Comparison of ENCODE assay signal across 14 cellular contexts in the genomic region with DNA sequence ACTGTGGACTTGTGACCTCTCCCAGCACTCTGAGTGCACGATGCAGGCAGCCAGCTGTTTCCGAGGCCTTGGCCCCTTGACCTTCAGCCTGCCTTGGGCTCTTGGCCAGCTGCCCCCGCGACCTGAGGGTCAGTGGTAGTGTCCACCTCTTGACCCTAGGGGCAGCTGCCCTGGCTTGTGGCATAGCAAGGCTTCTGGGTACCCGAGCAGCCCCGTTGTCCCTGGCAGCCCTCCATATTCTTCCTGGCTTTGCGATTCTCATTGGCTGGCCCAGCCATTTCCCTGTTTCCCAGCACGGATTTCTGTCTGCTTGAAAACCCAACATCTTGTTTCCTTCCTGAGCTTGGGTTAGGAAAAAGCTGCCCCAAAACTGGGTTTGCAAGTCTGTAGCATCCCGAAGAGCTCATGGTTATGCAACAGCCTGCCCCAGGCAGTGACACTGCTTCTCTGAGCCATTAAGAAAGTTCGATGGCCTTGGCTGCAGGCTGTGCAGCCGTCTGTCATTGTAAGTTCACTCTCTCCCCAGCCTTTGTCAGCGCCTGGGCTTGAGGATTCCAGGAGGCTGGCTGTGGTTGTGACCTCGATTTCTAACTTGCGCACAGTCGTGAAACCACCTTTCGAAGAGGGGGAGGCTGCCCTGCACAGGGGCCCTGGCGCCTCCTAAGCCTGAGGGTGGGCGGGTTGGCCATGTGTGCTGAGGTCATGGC. TPM values are rescaled to one million over a fixed set of nuclear protein-coding genes. Genes with fewer than 3 reads are reported as not detected.
DNase-seq lines count a peak whose midpoint lies in the region; ATAC-seq, FAIRE-seq and TF ChIP-seq lines count a peak whose summit lies in the region.
"Had no signal": no experiment of that assay in that cellular context is flagged by ENCODE, and none has a peak within 500 bp of the region (broad histone marks: within the 10 kb centered on the region; RNA-seq: fewer than 3 reads in every experiment).

No MANE protein-coding gene starts in this region.

- H3K4me3 ChIP-seq in NB4 (ENCODE audit: low read depth, low read length), result peak overlapping the region; percentile 39
- H3K4me3 ChIP-seq in epithelial cell of esophagus (ENCODE audit: low read length), result no peak overlapping the region
- H3K4me3 ChIP-seq in mesodermal cell (ENCODE audit: extremely low read depth, insufficient read depth, low read length, poor library complexity, severe bottlenecking), result no peak overlapping the region
- H3K4me3 ChIP-seq in small intestine (ENCODE audit: low read depth in 1 of 2, low read length in 2 of 2), result no peak overlapping the region

- no peak for TF ChIP-seq POLR2A in NB4 (IDR thresholded peaks at IDR 0.05; ENCODE audit: extremely low read depth, insufficient read length)

- DNase-seq in NB4 (ENCODE audit: low read depth) (peak; percentile 62), epithelial cell of esophagus (ENCODE audit: low read depth) (peak; percentile 86), small intestine (no peak)
- no peak for DNase-seq in stimulated activated CD4-positive, alpha-beta T cell treated with anti-CD3 and anti-CD28 coated beads, Interleukin-15, amount 100 ng/mL, for 24 hours
- DNase-seq: DMS 273 treated with DMSO at 0.1 percent for 48 hours; NCI-H510A; stimulated activated CD4-positive, alpha-beta T cell treated with anti-CD3 and anti-CD28 coated beads, Interleukin-4, amount 100 ng/mL, for 1 hour had no signal

- H3K27ac ChIP-seq in mesodermal cell (ENCODE audit: low read depth, low read length, severe bottlenecking), result peak overlapping the region; percentile 23
- H3K27ac ChIP-seq in temporal lobe (ENCODE audit: low read depth, low read length), result peak overlapping the region; percentile 45
- peak overlapping the region in 1 of 2 donors; percentile 87 for H3K27ac ChIP-seq in small intestine (ENCODE audit: low read depth in 1 of 2, low read length in 1 of 2)
- H3K27ac ChIP-seq: KMS-11 had no signal

- FAIRE-seq in small intestine (lab: Jason Lieb, UNC), result no peak
- FAIRE-seq: GM18507 had no signal

- no peak for TF ChIP-seq CTCF in NB4 (IDR thresholded peaks at IDR 0.05; ENCODE audit: low read depth, low read length)
- TF ChIP-seq CTCF in epithelial cell of esophagus (IDR thresholded peaks at IDR 0.05; ENCODE audit: insufficient read depth, low read depth, low read length, missing control alignments), result no peak

- H3K36me3 ChIP-seq in mesodermal cell (ENCODE audit: control insufficient read depth, insufficient read depth, low read length) (peaks cover 86% of the 10 kb centered on the region), small intestine (ENCODE audit: control insufficient read depth in 2 of 2, insufficient read depth in 2 of 2, low read length in 2 of 2) (no peaks in the 10 kb centered on the region)

- H3K4me1 ChIP-seq in mesodermal cell (ENCODE audit: control insufficient read depth, insufficient read depth, low read length, poor library complexity, severe bottlenecking), result peaks cover 25% of the 10 kb centered on the region
- no peaks in the 10 kb centered on the region for H3K4me1 ChIP-seq in small intestine (ENCODE audit: control insufficient read depth in 2 of 2, insufficient read depth in 1 of 2, low read depth in 1 of 2, low read length in 1 of 2)

- H3K9me3 ChIP-seq in mesodermal cell (ENCODE audit: control insufficient read depth, low read length), result no peaks in the 10 kb centered on the region
- no peaks in the 10 kb centered on the region for H3K9me3 ChIP-seq in small intestine (ENCODE audit: control insufficient read depth, low read depth)

- no peak for ATAC-seq in HG02981 (IDR thresholded peaks at IDR 0.05; ENCODE audit: unreplicated experiment)
- no peak for ATAC-seq in GM18520 (IDR thresholded peaks at IDR 0.05; ENCODE audit: unreplicated experiment)

- 96 to 97% methylated on average over 14 to 18 of the region's 18 CpGs for WGBS in mesodermal cell (ENCODE audit: insufficient coverage in 2 of 2), 2 experiments
- WGBS in small intestine, 3 donors, result 60 to 63% (median 61%) methylated on average over 17 to 18 of the region's 18 CpGs

- H3K27me3 ChIP-seq in small intestine (ENCODE audit: control insufficient read depth in 2 of 2, insufficient read depth in 2 of 2, low read length in 2 of 2), result no peaks in the 10 kb centered on the region

RNA-seq across cellular contexts. Expression of gene FBLN1, which starts 48.8 kb away (rescaled TPM):
- 489 TPM for polyA plus RNA-seq in mesodermal cell (2013, experiment 1 of 2)
- 428 TPM for polyA plus RNA-seq in mesodermal cell (2013, experiment 2 of 2)
- total RNA-seq in temporal lobe, result 39.3 TPM
- polyA plus RNA-seq in small intestine, result 100 to 1,000 TPM in 1 of 3 donors, 1 to 10 TPM in 1, under 1 TPM in 1; 0.89 to 144 (median 7.8) TPM
- total RNA-seq: activated CD8-positive, alpha-beta memory T cell treated with anti-CD3 and anti-CD28 coated beads for 36 hours had no signal

Comparison
In these comparisons a context has a peak if more than half of its experiments do, and no peak if none do; other contexts are left out.
1. DNase-seq: peak in NB4 (single experiment) and epithelial cell of esophagus (single experiment); none in small intestine (single experiment) and stimulated activated CD4-positive, alpha-beta T cell treated with anti-CD3 and anti-CD28 coated beads, Interleukin-15, amount 100 ng/mL, for 24 hours (single experiment).